39 cellular contexts compared by ENCODE assay signal in the genomic region with DNA sequence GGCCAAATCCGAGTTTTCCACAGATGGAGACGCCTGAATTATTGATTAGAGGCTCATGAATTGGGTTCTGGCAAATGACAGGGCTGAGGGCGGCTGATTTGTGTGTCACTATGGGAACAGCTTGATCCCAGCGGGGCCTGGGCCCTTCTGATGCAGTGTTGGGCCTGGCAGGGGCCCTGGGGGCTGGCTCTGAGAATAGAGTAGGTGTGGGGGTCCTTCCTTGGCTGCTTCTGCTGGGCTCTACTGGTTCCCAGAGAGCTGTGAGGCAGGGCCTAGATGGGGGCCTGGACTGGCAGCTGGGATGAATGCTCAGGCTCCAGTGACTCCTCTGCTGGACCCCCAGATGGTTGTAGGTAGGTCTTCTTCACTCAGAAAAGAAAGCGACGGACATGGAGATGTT.
"Had no signal": no experiment of that assay in that cellular context is flagged by ENCODE, and none has a peak within 500 bp of the region (broad histone marks: within the 10 kb centered on the region; RNA-seq: fewer than 3 reads in every experiment).

No MANE protein-coding gene starts in this region.

- H3K36me3 ChIP-seq: adrenal gland, brain microvascular endothelial cell, breast epithelium had no signal

- H3K27me3 Mint-ChIP-seq: activated naive CD8-positive, alpha-beta T cell treated with anti-CD3 and anti-CD28 coated beads for 36 hours had no signal

- H3K4me1 Mint-ChIP-seq: activated B cell treated with CpG ODN at 0.5 μM for 24 hours; activated CD4-positive, alpha-beta T cell treated with anti-CD3 and anti-CD28 coated beads, Interleukin-2, amount 10 ng/mL, durations not matched to agents 24 days and 14 days; activated T-helper 17 cell treated with anti-CD3 and anti-CD28 coated beads, Interleukin-2, amount 50 U/mL, for 72 hours had no signal

- H3K4me3 Mint-ChIP-seq: activated B cell treated with CpG ODN at 0.5 μM for 24 hours; activated CD4-positive, alpha-beta memory T cell treated with anti-CD3 and anti-CD28 coated beads for 36 hours; activated CD4-positive, alpha-beta T cell treated with anti-CD3 and anti-CD28 coated beads, Interleukin-2, amount 10 ng/mL, durations not matched to agents 24 days and 14 days; activated CD8-positive, alpha-beta T cell treated with anti-CD3 and anti-CD28 coated beads for 36 hours; activated naive CD4-positive, alpha-beta T cell treated with anti-CD3 and anti-CD28 coated beads for 36 hours; activated naive CD8-positive, alpha-beta T cell treated with anti-CD3 and anti-CD28 coated beads for 36 hours; activated T-cell treated with anti-CD3 and anti-CD28 coated beads, Interleukin-2, amount 50 U/mL, for 4 hours; activated T-cell treated with anti-CD3 and anti-CD28 coated beads, Interleukin-2, amount 50 U/mL, for 72 hours; activated T-helper 1 cell treated with anti-CD3 and anti-CD28 coated beads, Interleukin-12 subunit alpha, Interleukin-12 subunit beta, Interleukin-2, Interleukin-4 antibody, amounts not matched to agents 30 ng/mL and 10 ng/mL and 1 ng/mL, durations not matched to agents 14 hours and 24 hours and 36 hours; activated T-helper 17 cell treated with anti-CD3 and anti-CD28 coated beads, Interleukin-2, amount 50 U/mL, for 72 hours; central memory CD8-positive, alpha-beta T cell; T-helper 1 cell treated with Interleukin-12 subunit alpha and Interleukin-12 subunit beta and Interleukin-4 antibody, amounts not matched to agents 30 μg/mL and 1 μg/mL, for 36 hours; T-helper 2 cell treated with Interferon-gamma antibody and Interleukin-4, amounts not matched to agents 5 μg/mL and 100 μg/mL, for 36 hours had no signal

- DNase-seq: activated B cell treated with CpG ODN at 0.5 μM for 24 hours; activated CD4-positive, alpha-beta memory T cell treated with anti-CD3 and anti-CD28 coated beads for 36 hours; activated CD4-positive, alpha-beta T cell treated with anti-CD3 and anti-CD28 coated beads for 4 hours; activated CD4-positive, alpha-beta T cell treated with anti-CD3 and anti-CD28 coated beads, Interleukin-2, amount 10 ng/mL, durations not matched to agents 24 days and 14 days; activated CD4-positive, alpha-beta T cell treated with anti-CD3 and anti-CD28 coated beads, Interleukin-2, amount 50 U/mL, for 1 hour; activated CD4-positive, alpha-beta T cell treated with anti-CD3 and anti-CD28 coated beads, Interleukin-2, amount 50 U/mL, for 4 hours; activated CD4-positive, CD25-positive, alpha-beta regulatory T cell treated with anti-CD3 and anti-CD28 coated beads, Interleukin-2, amount 50 U/mL, for 72 hours; activated CD8-positive, alpha-beta memory T cell treated with anti-CD3 and anti-CD28 coated beads, Interleukin-2, amount 50 U/mL, for 4 hours; activated CD8-positive, alpha-beta T cell treated with anti-CD3 and anti-CD28 coated beads for 36 hours; activated effector memory CD4-positive, alpha-beta T cell treated with anti-CD3 and anti-CD28 coated beads, Interleukin-2, amount 50 U/mL, for 16 hours; activated gamma-delta T cell treated with Interleukin-2 at 50 U/mL for 16 hours; activated naive CD4-positive, alpha-beta T cell; activated naive CD4-positive, alpha-beta T cell treated with anti-CD3 and anti-CD28 coated beads for 36 hours; activated naive CD4-positive, alpha-beta T cell treated with anti-CD3 and anti-CD28 coated beads, Interleukin-2, amount 50 U/mL, for 16 hours; activated naive CD8-positive, alpha-beta T cell treated with anti-CD3 and anti-CD28 coated beads for 36 hours; activated T-cell treated with anti-CD3 and anti-CD28 coated beads for 4 hours; activated T-cell treated with anti-CD3 and anti-CD28 coated beads, Interleukin-2, amount 50 U/mL, for 1 hour; activated T-cell treated with anti-CD3 and anti-CD28 coated beads, Interleukin-2, amount 50 U/mL, for 4 hours; activated T-cell treated with anti-CD3 and anti-CD28 coated beads, Interleukin-2, amount 50 U/mL, for 72 hours; adrenal gland; amniotic stem cell; aorta; body of pancreas; brain microvascular endothelial cell; caudate nucleus; cerebellar nuclear complex; T-helper 1 cell; T-helper 2 cell; T-helper 9 cell had no signal

- FAIRE-seq: astrocyte, TTC549 had no signal

- H3K4me3 ChIP-seq: adrenal gland, body of pancreas, breast epithelium had no signal

- ATAC-seq: activated CD8-positive, alpha-beta T cell treated with anti-CD3 and anti-CD28 coated beads for 36 hours; activated naive CD4-positive, alpha-beta T cell treated with anti-CD3 and anti-CD28 coated beads, Interleukin-2, amount 50 U/mL, for 72 hours; activated T-cell treated with anti-CD3 and anti-CD28 coated beads, Interleukin-2, amount 50 U/mL, for 4 hours; activated T-cell treated with anti-CD3 and anti-CD28 coated beads, Interleukin-2, amount 50 U/mL, for 72 hours; activated T-helper 17 cell treated with anti-CD3 and anti-CD28 coated beads, Interleukin-2, amount 50 U/mL, for 72 hours; body of pancreas had no signal

- H3K9me3 ChIP-seq: adrenal gland, body of pancreas, breast epithelium had no signal

- H3K9me3 Mint-ChIP-seq: activated B cell treated with CpG ODN at 0.5 μM for 24 hours; activated CD4-positive, alpha-beta memory T cell treated with anti-CD3 and anti-CD28 coated beads for 36 hours; activated CD4-positive, alpha-beta T cell treated with anti-CD3 and anti-CD28 coated beads, Interleukin-2, amount 10 ng/mL, durations not matched to agents 24 days and 14 days; activated CD8-positive, alpha-beta T cell treated with anti-CD3 and anti-CD28 coated beads for 36 hours; activated naive CD4-positive, alpha-beta T cell treated with anti-CD3 and anti-CD28 coated beads for 36 hours; activated naive CD4-positive, alpha-beta T cell treated with anti-CD3 and anti-CD28 coated beads, Interleukin-2, amount 50 U/mL, for 72 hours; activated naive CD8-positive, alpha-beta T cell treated with anti-CD3 and anti-CD28 coated beads for 36 hours; activated T-cell treated with anti-CD3 and anti-CD28 coated beads, Interleukin-2, amount 50 U/mL, for 4 hours; activated T-cell treated with anti-CD3 and anti-CD28 coated beads, Interleukin-2, amount 50 U/mL, for 72 hours; activated T-helper 1 cell treated with anti-CD3 and anti-CD28 coated beads, Interleukin-12 subunit alpha, Interleukin-12 subunit beta, Interleukin-2, Interleukin-4 antibody, amounts not matched to agents 30 ng/mL and 10 ng/mL and 1 ng/mL, durations not matched to agents 14 hours and 24 hours and 36 hours; activated T-helper 17 cell treated with anti-CD3 and anti-CD28 coated beads, Interleukin-2, amount 50 U/mL, for 72 hours; central memory CD8-positive, alpha-beta T cell; T-helper 1 cell treated with Interleukin-12 subunit alpha and Interleukin-12 subunit beta and Interleukin-4 antibody, amounts not matched to agents 30 μg/mL and 1 μg/mL, for 36 hours; T-helper 2 cell treated with Interferon-gamma antibody and Interleukin-4, amounts not matched to agents 5 μg/mL and 100 μg/mL, for 36 hours had no signal

- H3K36me3 Mint-ChIP-seq: activated CD4-positive, alpha-beta memory T cell treated with anti-CD3 and anti-CD28 coated beads for 36 hours; activated naive CD4-positive, alpha-beta T cell treated with anti-CD3 and anti-CD28 coated beads, Interleukin-2, amount 50 U/mL, for 72 hours; activated naive CD8-positive, alpha-beta T cell treated with anti-CD3 and anti-CD28 coated beads for 36 hours had no signal

- H3K4me1 ChIP-seq: adrenal gland, body of pancreas, breast epithelium had no signal

- H3K27ac Mint-ChIP-seq: activated B cell treated with CpG ODN at 0.5 μM for 24 hours; activated CD4-positive, alpha-beta memory T cell treated with anti-CD3 and anti-CD28 coated beads for 36 hours; activated CD4-positive, alpha-beta T cell treated with anti-CD3 and anti-CD28 coated beads, Interleukin-2, amount 10 ng/mL, durations not matched to agents 24 days and 14 days; activated CD8-positive, alpha-beta T cell treated with anti-CD3 and anti-CD28 coated beads for 36 hours; activated naive CD4-positive, alpha-beta T cell treated with anti-CD3 and anti-CD28 coated beads for 36 hours; activated naive CD4-positive, alpha-beta T cell treated with anti-CD3 and anti-CD28 coated beads, Interleukin-2, amount 50 U/mL, for 72 hours; activated naive CD8-positive, alpha-beta T cell treated with anti-CD3 and anti-CD28 coated beads for 36 hours; activated T-cell treated with anti-CD3 and anti-CD28 coated beads, Interleukin-2, amount 50 U/mL, for 72 hours; activated T-helper 1 cell treated with anti-CD3 and anti-CD28 coated beads, Interleukin-12 subunit alpha, Interleukin-12 subunit beta, Interleukin-2, Interleukin-4 antibody, amounts not matched to agents 30 ng/mL and 10 ng/mL and 1 ng/mL, durations not matched to agents 14 hours and 24 hours and 36 hours; activated T-helper 17 cell treated with anti-CD3 and anti-CD28 coated beads, Interleukin-2, amount 50 U/mL, for 72 hours; T-helper 1 cell treated with Interleukin-12 subunit alpha and Interleukin-12 subunit beta and Interleukin-4 antibody, amounts not matched to agents 30 μg/mL and 1 μg/mL, for 36 hours; T-helper 2 cell treated with Interferon-gamma antibody and Interleukin-4, amounts not matched to agents 5 μg/mL and 100 μg/mL, for 36 hours had no signal

- H3K27me3 ChIP-seq: adrenal gland, body of pancreas, brain microvascular endothelial cell, breast epithelium had no signal

- H3K27ac ChIP-seq: adrenal gland, body of pancreas, brain microvascular endothelial cell, breast epithelium, VCaP had no signal
